18 cellular contexts compared by ENCODE assay signal in genomic region chr2:130156624-130157004, GRCh38. TPM values are rescaled to one million over a fixed set of nuclear protein-coding genes. Genes with fewer than 3 reads are reported as not detected.
DNase-seq lines count a peak whose midpoint lies in the region; ATAC-seq and TF ChIP-seq lines count a peak whose summit lies in the region.
"Had no signal": no experiment of that assay in that cellular context is flagged by ENCODE, and none has a peak within 500 bp of the region (broad histone marks: within the 10 kb centered on the region; RNA-seq: fewer than 3 reads in every experiment).

No MANE protein-coding gene starts in this region.

- H3K4me3 ChIP-seq in Karpas-422 (ENCODE audit: low read length) (no peak overlapping the region), adrenal gland (no peak overlapping the region)
- H3K4me3 ChIP-seq: colonic mucosa, left lung, mucosa of descending colon, upper lobe of left lung had no signal

- H3K4me1 ChIP-seq in Karpas-422 (ENCODE audit: low read length) (peaks cover 29% of the 10 kb centered on the region), adrenal gland (replicated peaks in 1 of 2) (no peaks in the 10 kb centered on the region)
- H3K4me1 ChIP-seq: Caco-2, colonic mucosa, left lung, upper lobe of left lung had no signal

- DNase-seq in CD14-positive monocyte (ENCODE audit: low spot score) (peak; percentile 44), Karpas-422 (no peak), naive B cell (no peak), mucosa of gallbladder (ENCODE audit: low spot score) (no peak), adrenal gland (no peak), GM03348 (ENCODE audit: low spot score) (no peak)
- DNase-seq: activated naive CD8-positive, alpha-beta T cell treated with anti-CD3 and anti-CD28 coated beads for 36 hours; KG1; stimulated activated CD4-positive, alpha-beta T cell treated with anti-CD3 and anti-CD28 coated beads, Interleukin-12 subunit alpha, Interleukin-12 subunit beta, amount 100 ng/mL, for 4 hours had no signal

- TF ChIP-seq CTCF in CD14-positive monocyte (IDR thresholded peaks at IDR 0.05) (no peak), adrenal gland (IDR thresholded peaks at IDR 0.05) (no peak)

- TF ChIP-seq POLR2A in adrenal gland (IDR thresholded peaks at IDR 0.05), result no peak

- no peaks in the 10 kb centered on the region for H3K36me3 ChIP-seq in Karpas-422 (ENCODE audit: insufficient read depth, low read length)
- H3K36me3 ChIP-seq in adrenal gland (replicated peaks in 1 of 2), result peaks cover 0 to 18% of the 10 kb centered on the region in 2 donors
- H3K36me3 ChIP-seq: colonic mucosa had no signal

- no peak overlapping the region for H2AFZ ChIP-seq in Karpas-422 (ENCODE audit: low read length)

- no peaks in the 10 kb centered on the region for H3K79me2 ChIP-seq in Karpas-422 (ENCODE audit: low read length)

- H3K36me3 Mint-ChIP-seq in CD14-positive monocyte (peaks cover 39 to 91% of the 10 kb centered on the region in 2 donors), naive B cell (peaks cover 0 to 7% of the 10 kb centered on the region in 2 donors)
- H3K36me3 Mint-ChIP-seq: activated naive CD8-positive, alpha-beta T cell treated with anti-CD3 and anti-CD28 coated beads for 36 hours had no signal

- H3K4me3 Mint-ChIP-seq in CD14-positive monocyte (no peak overlapping the region), naive B cell (peak overlapping the region in 2 of 8 donors; percentile 15 to 18)
- H3K4me3 Mint-ChIP-seq: activated naive CD8-positive, alpha-beta T cell treated with anti-CD3 and anti-CD28 coated beads for 36 hours; activated T-helper 17 cell treated with anti-CD3 and anti-CD28 coated beads, Interleukin-2, amount 50 U/mL, for 72 hours; brain had no signal

- H3K9me2 ChIP-seq in Karpas-422 (replicated peaks; ENCODE audit: insufficient read depth, low read length), result no peaks in the 10 kb centered on the region

- no peak for ATAC-seq in naive B cell (ENCODE audit: low read depth in 2 of 2)
- ATAC-seq: activated T-helper 17 cell treated with anti-CD3 and anti-CD28 coated beads, Interleukin-2, amount 50 U/mL, for 72 hours had no signal

- 82 to 86% (median 86%) methylated on average over 4 to 9 of the region's 9 CpGs; no CpG with 5 or more reads in 1 of the 4 donors for WGBS in adrenal gland, 4 donors

- H3K27ac Mint-ChIP-seq in CD14-positive monocyte (peak overlapping the region in 1 of 7 donors; percentile 66), naive B cell (peak overlapping the region in 5 of 6 donors; percentile 67 to 92 (median 86))
- H3K27ac Mint-ChIP-seq: activated naive CD8-positive, alpha-beta T cell treated with anti-CD3 and anti-CD28 coated beads for 36 hours; activated T-helper 17 cell treated with anti-CD3 and anti-CD28 coated beads, Interleukin-2, amount 50 U/mL, for 72 hours; brain had no signal

- H3K9me3 Mint-ChIP-seq in CD14-positive monocyte, result no peaks in the 10 kb centered on the region
- H3K9me3 Mint-ChIP-seq in naive B cell, result no peaks in the 10 kb centered on the region
- H3K9me3 Mint-ChIP-seq: activated naive CD8-positive, alpha-beta T cell treated with anti-CD3 and anti-CD28 coated beads for 36 hours; activated T-helper 17 cell treated with anti-CD3 and anti-CD28 coated beads, Interleukin-2, amount 50 U/mL, for 72 hours; brain had no signal

- no peak overlapping the region for H3K4me2 ChIP-seq in Karpas-422 (ENCODE audit: low read depth, low read length, poor library complexity, severe bottlenecking)

- peak overlapping the region; percentile 39; the same call in 1 of the 2 replicates for H3K9ac ChIP-seq in Karpas-422 (ENCODE audit: low read length)

- H4K20me1 ChIP-seq in Karpas-422 (ENCODE audit: insufficient read depth, low read depth, low read length), result no peaks in the 10 kb centered on the region

- H3K4me1 Mint-ChIP-seq in CD14-positive monocyte (peaks cover 6% of the 10 kb centered on the region), naive B cell (peaks cover 25 to 37% (median 25%) of the 10 kb centered on the region in 3 donors)
- H3K4me1 Mint-ChIP-seq: brain had no signal

- H3K27ac ChIP-seq in Karpas-422 (ENCODE audit: low read length) (peak overlapping the region; percentile 95), adrenal gland (no peak overlapping the region)
- H3K27ac ChIP-seq: colonic mucosa, left lung, upper lobe of left lung had no signal

- H3K9me3 ChIP-seq in Karpas-422 (ENCODE audit: low read length) (no peaks in the 10 kb centered on the region), adrenal gland (replicated peaks in 1 of 3) (no peaks in the 10 kb centered on the region)
- H3K9me3 ChIP-seq: Caco-2, colonic mucosa, left lung, mucosa of descending colon, upper lobe of left lung had no signal

- H3K27me3 Mint-ChIP-seq in CD14-positive monocyte (ENCODE audit: low read depth in 3 of 3) (peaks cover 0 to 1% (median 0%) of the 10 kb centered on the region in 3 donors), naive B cell (no peaks in the 10 kb centered on the region)
- H3K27me3 Mint-ChIP-seq: activated naive CD8-positive, alpha-beta T cell treated with anti-CD3 and anti-CD28 coated beads for 36 hours; activated T-helper 17 cell treated with anti-CD3 and anti-CD28 coated beads, Interleukin-2, amount 50 U/mL, for 72 hours; brain had no signal

- intact Hi-C loops in CD14-positive monocyte (cut with micrococcal nuclease), result no loop called here
- intact Hi-C loops in adrenal gland (cut with DNase I), result no loop called here

- H3K27me3 ChIP-seq in Karpas-422 (ENCODE audit: low read length) (no peaks in the 10 kb centered on the region), adrenal gland (no peaks in the 10 kb centered on the region)
- H3K27me3 ChIP-seq: colonic mucosa, left lung, upper lobe of left lung had no signal

RNA-seq across cellular contexts. Expression of gene CCDC74B, which starts 11.7 kb away (rescaled TPM):
- polyA plus RNA-seq in CD14-positive monocyte (not detected), naive B cell (ENCODE audit: low read depth in 6 of 6) (not detected), adrenal gland (10 to 100 TPM in 2 of 3 donors, 1 to 10 TPM in 1; 3.9 to 22.5 (median 16.2) TPM)
- 11.9 and 45.0 TPM in 2 replicates for total RNA-seq in Karpas-422 (2014; rRNA removed; shearing (Covaris generic); ENCODE audit: low replicate concordance)
- total RNA-seq in mucosa of gallbladder (3.4 TPM), adrenal gland (10 to 100 TPM in 4 of 8 donors, 1 to 10 TPM in 4; 4.1 to 18.1 (median 7.9) TPM)

RNA-seq across cellular contexts. Expression of gene SMPD4, which starts 24.8 kb away (rescaled TPM):
- polyA plus RNA-seq in CD14-positive monocyte, result 10 to 100 TPM; 10.5 to 14.2 TPM
- 24.3 and 32.5 TPM in 2 replicates for total RNA-seq in Karpas-422 (2014; rRNA removed; shearing (Covaris generic); ENCODE audit: low replicate concordance)
- polyA plus RNA-seq in naive B cell (ENCODE audit: low read depth in 6 of 6), result 10 to 100 TPM; 20.2 to 41.4 (median 27.7) TPM
- 42.1 TPM for total RNA-seq in mucosa of gallbladder
- total RNA-seq in adrenal gland, result 10 to 100 TPM; 27.4 to 85.4 (median 37.7) TPM
- polyA plus RNA-seq in adrenal gland, result 10 to 100 TPM; 26.5 to 94.4 (median 87.1) TPM

RNA-seq across cellular contexts. Expression of gene MZT2B, which starts 25.4 kb away (rescaled TPM):
- polyA plus RNA-seq in CD14-positive monocyte, result 10 to 100 TPM; 64.9 to 66.8 TPM
- total RNA-seq in Karpas-422 (2014; rRNA removed; shearing (Covaris generic); ENCODE audit: low replicate concordance), result 190 and 395 TPM in 2 replicates
- polyA plus RNA-seq in naive B cell (ENCODE audit: low read depth in 6 of 6), result 100 to 1,000 TPM; 118 to 165 (median 141) TPM
- total RNA-seq in mucosa of gallbladder, result 220 TPM
- total RNA-seq in adrenal gland, result 100 to 1,000 TPM; 122 to 372 (median 306) TPM
- polyA plus RNA-seq in adrenal gland, result 100 to 1,000 TPM in 2 of 3 donors, 1 to 10 TPM in 1; 7.1 to 688 (median 461) TPM

RNA-seq across cellular contexts. Expression of gene POTEF, which starts 27.6 kb away (rescaled TPM):
- polyA plus RNA-seq in CD14-positive monocyte (not detected), naive B cell (ENCODE audit: low read depth in 6 of 6) (not detected), adrenal gland (not detected)
- total RNA-seq in Karpas-422 (2014; rRNA removed; shearing (Covaris generic); ENCODE audit: low replicate concordance), result 0.07 TPM in 1 of 2 replicates, not detected in the other
- total RNA-seq in mucosa of gallbladder (not detected), adrenal gland (not detected)
- total RNA-seq: activated naive CD8-positive, alpha-beta T cell treated with anti-CD3 and anti-CD28 coated beads for 36 hours; activated T-helper 17 cell treated with anti-CD3 and anti-CD28 coated beads, Interleukin-2, amount 50 U/mL, for 72 hours; colonic mucosa; left lung; mucosa of descending colon; Right ventricle myocardium inferior; upper lobe of left lung had no signal

RNA-seq across cellular contexts. Expression of gene TUBA3E, which starts 41.6 kb away (rescaled TPM):
- polyA plus RNA-seq in CD14-positive monocyte (not detected), naive B cell (ENCODE audit: low read depth in 6 of 6) (not detected), adrenal gland (not detected)
- not detected in 2 replicates for total RNA-seq in Karpas-422 (2014; rRNA removed; shearing (Covaris generic); ENCODE audit: low replicate concordance)
- total RNA-seq in mucosa of gallbladder (not detected), adrenal gland (not detected)
- total RNA-seq: activated naive CD8-positive, alpha-beta T cell treated with anti-CD3 and anti-CD28 coated beads for 36 hours; activated T-helper 17 cell treated with anti-CD3 and anti-CD28 coated beads, Interleukin-2, amount 50 U/mL, for 72 hours; colonic mucosa; H1; left lung; mucosa of descending colon; upper lobe of left lung had no signal
- polyA plus RNA-seq: H1 had no signal
